In the genomic region with DNA sequence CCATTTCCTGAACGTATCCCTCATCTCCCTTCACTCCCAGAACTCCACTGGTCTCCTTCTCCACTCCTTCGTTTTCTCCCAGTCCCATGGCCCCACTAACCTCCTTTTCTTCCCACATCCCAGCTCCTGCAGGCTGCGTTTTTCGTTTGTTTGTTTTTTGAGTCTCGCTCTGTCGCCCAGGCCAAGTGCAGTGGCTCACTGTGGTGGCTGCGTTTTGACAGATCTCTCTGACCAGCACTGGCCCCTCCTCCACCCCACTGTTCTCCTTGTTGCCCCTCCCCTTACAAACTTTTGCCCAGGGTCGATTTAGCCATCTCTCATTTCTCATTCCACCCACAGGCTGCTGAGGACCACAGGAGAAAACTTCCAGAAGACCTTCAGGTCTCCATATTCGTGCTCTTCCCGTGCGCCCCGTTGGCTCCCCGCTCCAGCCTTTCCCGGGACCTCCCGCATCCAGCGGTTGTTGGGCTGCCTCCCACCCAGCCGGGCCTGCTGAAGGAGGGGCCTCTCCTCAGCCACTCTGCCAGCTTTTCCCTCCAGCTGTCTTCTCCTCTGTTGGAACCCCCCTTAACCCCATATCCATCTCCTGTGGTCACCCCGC, we compare ENCODE assay signal across 24 cellular contexts. TPM values are rescaled to one million over a fixed set of nuclear protein-coding genes. Genes with fewer than 3 reads are reported as not detected.
"Had no signal": no experiment of that assay in that cellular context is flagged by ENCODE, and none has a peak within 500 bp of the region (broad histone marks: within the 10 kb centered on the region; RNA-seq: fewer than 3 reads in every experiment).

No MANE protein-coding gene starts in this region.

- H3K4me3 ChIP-seq: MG63, SJSA1, SK-N-MC had no signal

- H3K36me3 ChIP-seq: MG63, SJSA1 had no signal

- ATAC-seq: HepG2 had no signal

- DNase-seq: IMR-90, Karpas-422, KG1, MG63, NCI-H1092, NCI-H1105 treated with DMSO at 0.1 percent for 48 hours, NCI-H1417 treated with DMSO at 0.1 percent for 48 hours, NCI-H146, NCI-H1694 treated with DMSO at 0.1 percent for 48 hours, NCI-H1930, NCI-H2081, NCI-H2107, NCI-H2227 treated with DMSO at 0.1 percent for 48 hours, NCI-H524, NCI-H526 treated with DMSO at 0.1 percent for 48 hours, NCI-H748 treated with DMSO at 0.1 percent for 48 hours, Right ventricle myocardium superior, RPMI8226, SIG-M5 had no signal

- H3K27me3 ChIP-seq: MG63, SJSA1 had no signal

- H3K9me3 ChIP-seq: MG63, SJSA1 had no signal

- H3K27ac ChIP-seq: SJSA1, SK-N-MC had no signal

RNA-seq across cellular contexts. Expression of a gene that starts 40.6 kb away (rescaled TPM):
- total RNA-seq: HepG2, HT1080, IMR-90, NCI-H460, Right ventricle myocardium superior, SJSA1 had no signal
